ENCODE assay signal across 9 cellular contexts in genomic region chr12:53352331-53353258, GRCh38. TPM values are rescaled to one million over a fixed set of nuclear protein-coding genes. Genes with fewer than 3 reads are reported as not detected.
A peak's percentile ranks its signal among the peaks of the same experiment; 100 is the strongest.
DNase-seq lines count a peak whose midpoint lies in the region; ATAC-seq and TF ChIP-seq lines count a peak whose summit lies in the region.
"Had no signal": no experiment of that assay in that cellular context is flagged by ENCODE, and none has a peak within 500 bp of the region (broad histone marks: within the 10 kb centered on the region; RNA-seq: fewer than 3 reads in every experiment).

No MANE protein-coding gene starts in this region.

- TF ChIP-seq CTCF in ovary (IDR thresholded peaks at IDR 0.05) = peak; percentile 83 to 93 (median 92)
- TF ChIP-seq CTCF in transverse colon (IDR thresholded peaks at IDR 0.05) = peak; percentile 83 to 96 (median 89)

- H3K36me3 ChIP-seq in ovary = no peaks in the 10 kb centered on the region
- no peaks in the 10 kb centered on the region for H3K36me3 ChIP-seq in transverse colon

- TF ChIP-seq POLR2A in ovary (IDR thresholded peaks at IDR 0.05) = no peak
- TF ChIP-seq POLR2A in transverse colon (IDR thresholded peaks at IDR 0.05) = no peak

- H3K9me3 ChIP-seq in ovary (no peaks in the 10 kb centered on the region), transverse colon (no peaks in the 10 kb centered on the region)

- H3K4me3 ChIP-seq in ovary (no peak overlapping the region), transverse colon (no peak overlapping the region)

- peak; percentile 89 for ATAC-seq in GM21723 (IDR thresholded peaks at IDR 0.05; ENCODE audit: unreplicated experiment)

- no peaks in the 10 kb centered on the region for H3K27me3 ChIP-seq in ovary
- H3K27me3 ChIP-seq in transverse colon = no peaks in the 10 kb centered on the region

- intact Hi-C loops in ovary (cut with DNase I) (loop anchor here (1.0 to 10.0 kb wide), 6 partner anchors 68 to 156 kb away; partner anchors contain the start of genes NPFF (in 2 of the 4), AMHR2 (in 1 of the 4) and TARBP2 (in 1 of the 4)), transverse colon (cut with DNase I; ENCODE audit: low total_unique reads) (no loop called here)

- TF ChIP-seq EP300 in ovary (IDR thresholded peaks at IDR 0.05) (no peak), transverse colon (IDR thresholded peaks at IDR 0.05; ENCODE audit: low read depth) (no peak)

- 57 to 68% (median 63%) methylated on average over 22 of the region's 22 CpGs for WGBS in ovary, 3 donors
- WGBS in transverse colon (ENCODE audit: low coverage in 1 of 2), 2 donors = 61 to 75% methylated on average over 16 to 22 of the region's 22 CpGs

- H3K27ac ChIP-seq in ovary (no peak overlapping the region), transverse colon (peak overlapping the region; percentile 58 to 79 (median 68))

- DNase-seq in Caki2 (ENCODE audit: low read depth) (peak; percentile 86), NCI-H1048 (lab: John Stamatoyannopoulos, UW) (peak; percentile 50), SK-MEL-5 (ENCODE audit: low read depth, low spot score) (peak; percentile 95), germinal center (ENCODE audit: low spot score) (peak; percentile 66), ovary (peak; percentile 76 to 90 (median 81)), transverse colon (peak; percentile 90)
- DNase-seq in activated gamma-delta T cell treated with anti-CD3 and anti-CD28 coated beads, Interleukin-2, amount 50 U/mL, for 16 hours (ENCODE audit: low read depth) = peak; percentile 73

- H3K4me1 ChIP-seq in ovary (ENCODE audit: insufficient read depth) (no peaks in the 10 kb centered on the region), transverse colon (peaks cover 0 to 14% (median 10%) of the 10 kb centered on the region in 4 donors)

- in situ Hi-C loops in Caki2 (cut with HindIII; ENCODE audit: low pct_unique_long_range_greater_than_20kb, low sequenced_read_pairs) = no loop called here
- in situ Hi-C loops in SK-MEL-5 (cut with HindIII; ENCODE audit: low pct_unique_long_range_greater_than_20kb, low sequenced_read_pairs) = no loop called here
- in situ Hi-C loops in transverse colon (cut with MboI; ENCODE audit: low pct_ligation_motif_present in 1 of 4, low pct_unique_long_range_greater_than_20kb in 1 of 4, low sequenced_read_pairs in 3 of 4) = loop anchor here in 1 of 4 donors (5.0 kb wide), 1 partner anchor 70 kb away; the partner anchor contains the start of gene AMHR2

RNA-seq across cellular contexts. Expression of gene SP7, which starts 16.4 kb away (rescaled TPM):
- not detected in 2 replicates for total RNA-seq in Caki2 (2014; rRNA removed; shearing (Covaris generic); ENCODE audit: low replicate concordance)
- total RNA-seq in SK-MEL-5 (2014; rRNA removed; shearing (Covaris generic)) = not detected in 2 replicates
- polyA plus RNA-seq in SK-MEL-5 (2015; cell fraction: cytosol; rRNA removed) = 0.07 TPM in 1 of 2 replicates, not detected in the other
- 0.11 TPM in 1 of 2 replicates, not detected in the other for polyA plus RNA-seq in SK-MEL-5 (2015; cell fraction: nucleus; rRNA removed)
- total RNA-seq in ovary (not detected), transverse colon (not detected)
- polyA plus RNA-seq in ovary = under 1 TPM; 0.02 to 0.10 TPM
- polyA plus RNA-seq: adipose tissue had no signal

RNA-seq across cellular contexts. Expression of gene SP1, which starts 27.4 kb away (rescaled TPM):
- total RNA-seq in Caki2 (2014; rRNA removed; shearing (Covaris generic); ENCODE audit: low replicate concordance) = 23.3 and 39.3 TPM in 2 replicates
- 38.9 and 40.5 TPM in 2 replicates for total RNA-seq in SK-MEL-5 (2014; rRNA removed; shearing (Covaris generic))
- 35.2 and 53.7 TPM in 2 replicates for polyA plus RNA-seq in SK-MEL-5 (2015; cell fraction: cytosol; rRNA removed)
- polyA plus RNA-seq in SK-MEL-5 (2015; cell fraction: nucleus; rRNA removed) = 160 and 225 TPM in 2 replicates
- 100 to 1,000 TPM in 2 of 7 donors, 10 to 100 TPM in 5; 48.7 to 109 (median 90.8) TPM for total RNA-seq in ovary
- 10 to 100 TPM; 25.7 to 59.2 TPM for polyA plus RNA-seq in ovary
- total RNA-seq in transverse colon = 10 to 100 TPM; 32.6 to 80.1 (median 67.1) TPM

RNA-seq across cellular contexts. Expression of gene AAAS, which starts 31.2 kb away (rescaled TPM):
- 112 and 154 TPM in 2 replicates for total RNA-seq in Caki2 (2014; rRNA removed; shearing (Covaris generic); ENCODE audit: low replicate concordance)
- total RNA-seq in SK-MEL-5 (2014; rRNA removed; shearing (Covaris generic)) = 72.2 and 73.3 TPM in 2 replicates
- polyA plus RNA-seq in SK-MEL-5 (2015; cell fraction: cytosol; rRNA removed) = 79.2 and 85.2 TPM in 2 replicates
- 384 and 422 TPM in 2 replicates for polyA plus RNA-seq in SK-MEL-5 (2015; cell fraction: nucleus; rRNA removed)
- 10 to 100 TPM; 23.4 to 47.6 (median 43.0) TPM for total RNA-seq in ovary
- 10 to 100 TPM; 41.4 to 42.9 TPM for polyA plus RNA-seq in ovary
- 10 to 100 TPM; 31.8 to 51.6 (median 39.9) TPM for total RNA-seq in transverse colon

RNA-seq across cellular contexts. Expression of gene MYG1, which starts 53.1 kb away (rescaled TPM):
- total RNA-seq in Caki2 (2014; rRNA removed; shearing (Covaris generic); ENCODE audit: low replicate concordance) = 88.8 and 89.8 TPM in 2 replicates
- 59.4 and 61.3 TPM in 2 replicates for total RNA-seq in SK-MEL-5 (2014; rRNA removed; shearing (Covaris generic))
- 71.5 and 77.3 TPM in 2 replicates for polyA plus RNA-seq in SK-MEL-5 (2015; cell fraction: cytosol; rRNA removed)
- 25.6 and 47.8 TPM in 2 replicates for polyA plus RNA-seq in SK-MEL-5 (2015; cell fraction: nucleus; rRNA removed)
- 10 to 100 TPM; 45.3 to 80.3 (median 57.8) TPM for total RNA-seq in ovary
- polyA plus RNA-seq in ovary = 10 to 100 TPM; 29.9 to 75.5 TPM
- total RNA-seq in transverse colon = 10 to 100 TPM; 12.7 to 37.0 (median 24.3) TPM

RNA-seq across cellular contexts. Expression of gene PFDN5, which starts 57.3 kb away (rescaled TPM):
- 537 and 754 TPM in 2 replicates for total RNA-seq in Caki2 (2014; rRNA removed; shearing (Covaris generic); ENCODE audit: low replicate concordance)
- total RNA-seq in SK-MEL-5 (2014; rRNA removed; shearing (Covaris generic)) = 531 and 559 TPM in 2 replicates
- polyA plus RNA-seq in SK-MEL-5 (2015; cell fraction: cytosol; rRNA removed) = 316 and 417 TPM in 2 replicates
- 952 and 1,057 TPM in 2 replicates for polyA plus RNA-seq in SK-MEL-5 (2015; cell fraction: nucleus; rRNA removed)
- total RNA-seq in ovary (1,000 to 10,000 TPM in 2 of 7 donors, 100 to 1,000 TPM in 5; 603 to 1,792 (median 728) TPM), transverse colon (100 to 1,000 TPM; 244 to 451 (median 381) TPM)
- 1,000 to 10,000 TPM; 1,635 to 1,700 TPM for polyA plus RNA-seq in ovary

Comparison
In these comparisons a context has a peak if more than half of its experiments do, and no peak if none do; other contexts are left out.
1. H3K27ac ChIP-seq: peak in transverse colon (4 of 4); none in ovary (0 of 2).
2. Peak in every context shown above with its lines, with median percentiles within 50 percentile points of each other: DNase-seq.